In the genomic region with DNA sequence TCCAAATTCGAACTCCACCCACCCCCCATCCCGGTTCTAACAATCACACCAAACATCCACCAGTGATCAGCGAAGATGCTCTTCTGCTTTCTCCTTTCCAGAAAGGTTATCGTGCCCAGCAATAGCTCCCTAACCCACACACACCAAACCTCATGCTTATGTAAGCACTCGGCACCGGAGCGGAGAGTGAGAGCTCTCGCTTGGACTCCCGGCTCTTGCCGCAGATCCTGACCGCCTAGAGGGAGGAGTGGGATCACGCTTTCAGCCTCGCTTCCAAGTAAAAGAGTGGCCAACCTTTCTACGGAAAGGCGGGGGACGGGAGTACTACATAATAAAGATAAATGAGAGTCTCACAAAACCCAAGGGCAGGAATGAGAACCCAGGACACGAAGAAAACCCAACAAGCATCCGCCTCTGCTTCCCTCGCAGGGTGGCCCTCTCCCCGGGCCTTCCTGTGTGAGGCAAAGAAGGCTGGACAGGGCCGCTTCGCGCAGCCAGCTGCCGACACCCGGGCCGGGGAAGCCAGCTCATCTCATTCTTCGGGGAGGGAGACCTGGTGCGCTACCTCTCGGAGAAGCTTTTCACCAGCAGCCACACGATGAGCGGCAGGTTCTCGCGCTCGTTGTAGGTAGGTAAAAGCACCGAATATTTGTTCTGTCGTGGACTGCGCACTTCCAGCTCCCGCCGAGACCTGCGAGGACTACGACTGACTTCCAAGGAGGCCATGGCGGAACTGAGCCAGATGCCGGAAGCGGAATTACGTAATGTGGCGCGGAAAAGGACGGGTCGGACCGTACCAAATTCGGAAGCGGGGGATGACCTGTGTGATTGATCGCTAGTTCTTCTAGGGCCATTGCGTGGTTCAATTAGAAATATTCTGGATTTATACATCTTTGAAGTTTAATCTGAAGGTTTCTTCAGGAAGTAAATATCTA, we compare ENCODE assay signal across 8 cellular contexts. TPM values are rescaled to one million over a fixed set of nuclear protein-coding genes. Genes with fewer than 3 reads are reported as not detected.
DNase-seq lines count a peak whose midpoint lies in the region; FAIRE-seq and TF ChIP-seq lines count a peak whose summit lies in the region.

A gene (minus strand): TSS at position 735 of the 935 bp plus-strand sequence. CDS start 9 bp downstream, at position 726.

- FAIRE-seq in frontal cortex (lab: Jason Lieb, UNC), result no peak

- peak within 1 kb of the TSS; percentile 68 for H4K91ac ChIP-seq in neuronal stem cell (ENCODE audit: low read depth, low read length, poor library complexity)

- H3K4me1 ChIP-seq in SJCRH30 (peaks cover 7% of the 10 kb centered on the region; the same call in 1 of the 2 replicates), neuronal stem cell (ENCODE audit: control insufficient read depth in 2 of 2, insufficient read depth in 1 of 2, low read depth in 1 of 2, low read length in 2 of 2) (peaks cover 15 to 18% of the 10 kb centered on the region in 2 donors)

- TF ChIP-seq CTCF in subcutaneous adipose tissue (IDR thresholded peaks at IDR 0.05; ENCODE audit: low read depth), result no peak

- no peak within 1 kb of the TSS for H2BK12ac ChIP-seq in neuronal stem cell (ENCODE audit: low read length)

- H3K27me3 ChIP-seq in H7 (ENCODE audit: control insufficient read depth, insufficient read depth, low read length) (no peaks in the 10 kb centered on the region), MG63 (no peaks in the 10 kb centered on the region), SJCRH30 (no peaks in the 10 kb centered on the region), neuronal stem cell (ENCODE audit: control insufficient read depth in 3 of 3, insufficient read depth in 3 of 3, low read depth in 1 of 3, low read length in 3 of 3) (no peaks in the 10 kb centered on the region)

- H3K18ac ChIP-seq in neuronal stem cell (ENCODE audit: low read length), result peak within 1 kb of the TSS; percentile 38

- H2BK120ac ChIP-seq in neuronal stem cell (ENCODE audit: low read depth, low read length), result peak within 1 kb of the TSS; percentile 74

- H3K23ac ChIP-seq in neuronal stem cell (ENCODE audit: low read depth, low read length, poor library complexity), result peak within 1 kb of the TSS; percentile 56

- peak; percentile 96 for DNase-seq in ELR (ENCODE audit: low read depth)
- peak; percentile 88 for DNase-seq in H7
- peak; percentile 88 for DNase-seq in MG63
- DNase-seq in SJCRH30, result peak; percentile 92 to 97
- DNase-seq in activated gamma-delta T cell treated with anti-CD3 and anti-CD28 coated beads, Interleukin-2, amount 50 U/mL, for 16 hours (ENCODE audit: low read depth), result peak; percentile 84
- peak; percentile 78 to 83 for DNase-seq in frontal cortex (ENCODE audit: low spot score in 2 of 2)
- peak; percentile 90 for DNase-seq in neuronal stem cell (ENCODE audit: low spot score)

- peak within 1 kb of the TSS; percentile 89 for H2BK15ac ChIP-seq in neuronal stem cell (ENCODE audit: low read length)

- H3K4ac ChIP-seq in neuronal stem cell (ENCODE audit: low read length), result peak within 1 kb of the TSS; percentile 84

- H3K4me3 ChIP-seq in H7 (ENCODE audit: insufficient read depth, low read depth, low read length) (peak within 1 kb of the TSS; percentile 96), MG63 (peak within 1 kb of the TSS; percentile 85), SJCRH30 (peak within 1 kb of the TSS; percentile 91), neuronal stem cell (ENCODE audit: low read length in 2 of 2) (peak within 1 kb of the TSS; percentile 90 to 98)

- peak within 1 kb of the TSS; percentile 83 for H2AFZ ChIP-seq in neuronal stem cell (ENCODE audit: low read length)

- peak within 1 kb of the TSS; percentile 96 for H3K4me2 ChIP-seq in neuronal stem cell (ENCODE audit: insufficient read depth, low read length, poor library complexity, severe bottlenecking)

- peaks cover 14% of the 10 kb centered on the region for H3K79me1 ChIP-seq in neuronal stem cell (ENCODE audit: low read depth, low read length)

- peak within 1 kb of the TSS; percentile 65 for H4K8ac ChIP-seq in neuronal stem cell (ENCODE audit: low read depth, low read length)

- H3K9me3 ChIP-seq in MG63, result no peaks in the 10 kb centered on the region
- no peaks in the 10 kb centered on the region for H3K9me3 ChIP-seq in SJCRH30 (replicated peaks)
- no peaks in the 10 kb centered on the region for H3K9me3 ChIP-seq in neuronal stem cell (replicated peaks in 1 of 2; ENCODE audit: control insufficient read depth in 2 of 2, insufficient read depth in 1 of 2, low read depth in 1 of 2, low read length in 2 of 2)

- H2BK5ac ChIP-seq in neuronal stem cell (ENCODE audit: low read length), result peak within 1 kb of the TSS; percentile 87

- H3K27ac ChIP-seq in SJCRH30 (peak within 1 kb of the TSS; percentile 98), neuronal stem cell (replicated peaks; ENCODE audit: low read length) (no peak within 1 kb of the TSS)

- WGBS in neuronal stem cell (ENCODE audit: extremely low coverage in 2 of 2, insufficient read length in 2 of 2, insufficient replicate concordance in 1 of 2), 2 donors, result no CpG with 5 or more reads among the region's 54 CpGs

- peak within 1 kb of the TSS; percentile 98 for H2AK5ac ChIP-seq in neuronal stem cell (ENCODE audit: low read depth, low read length)

- H3K36me3 ChIP-seq in H7 (replicated peaks; ENCODE audit: control insufficient read depth, insufficient read depth, low read length) (peaks cover 5% of the 10 kb centered on the region), MG63 (peaks cover 49% of the 10 kb centered on the region), SJCRH30 (peaks cover 29% of the 10 kb centered on the region), neuronal stem cell (replicated peaks in 1 of 2; ENCODE audit: control insufficient read depth in 2 of 2, insufficient read depth in 2 of 2, low read length in 2 of 2) (peaks cover 7 to 53% of the 10 kb centered on the region in 2 donors)

- peak within 1 kb of the TSS; percentile 82 for H3K14ac ChIP-seq in neuronal stem cell (ENCODE audit: low read length)

- H3K9ac ChIP-seq in neuronal stem cell (ENCODE audit: low read depth, low read length, poor library complexity), result peak within 1 kb of the TSS; percentile 99

RNA-seq across cellular contexts. Expression of the gene that starts here (rescaled TPM):
- total RNA-seq in H7 (2014; rRNA removed; shearing (Covaris generic)), result 59.2 and 60.8 TPM in 2 replicates
- 187 and 483 TPM in 2 replicates for total RNA-seq in MG63 (2014; rRNA removed; shearing (Covaris generic); ENCODE audit: low replicate concordance)
- total RNA-seq in SJCRH30 (2014; rRNA removed; shearing (Covaris generic)), result 153 and 164 TPM in 2 replicates
- total RNA-seq in frontal cortex, result 41.2 TPM
- 61.4 TPM for polyA plus RNA-seq in neuronal stem cell (2013, experiment 1 of 2)
- polyA plus RNA-seq in neuronal stem cell (2013, experiment 2 of 2), result 64.6 TPM
- total RNA-seq in subcutaneous adipose tissue, result 10 to 100 TPM; 40.6 to 73.7 (median 48.6) TPM
